1 cellular context compared by ENCODE assay signal in the genomic region with DNA sequence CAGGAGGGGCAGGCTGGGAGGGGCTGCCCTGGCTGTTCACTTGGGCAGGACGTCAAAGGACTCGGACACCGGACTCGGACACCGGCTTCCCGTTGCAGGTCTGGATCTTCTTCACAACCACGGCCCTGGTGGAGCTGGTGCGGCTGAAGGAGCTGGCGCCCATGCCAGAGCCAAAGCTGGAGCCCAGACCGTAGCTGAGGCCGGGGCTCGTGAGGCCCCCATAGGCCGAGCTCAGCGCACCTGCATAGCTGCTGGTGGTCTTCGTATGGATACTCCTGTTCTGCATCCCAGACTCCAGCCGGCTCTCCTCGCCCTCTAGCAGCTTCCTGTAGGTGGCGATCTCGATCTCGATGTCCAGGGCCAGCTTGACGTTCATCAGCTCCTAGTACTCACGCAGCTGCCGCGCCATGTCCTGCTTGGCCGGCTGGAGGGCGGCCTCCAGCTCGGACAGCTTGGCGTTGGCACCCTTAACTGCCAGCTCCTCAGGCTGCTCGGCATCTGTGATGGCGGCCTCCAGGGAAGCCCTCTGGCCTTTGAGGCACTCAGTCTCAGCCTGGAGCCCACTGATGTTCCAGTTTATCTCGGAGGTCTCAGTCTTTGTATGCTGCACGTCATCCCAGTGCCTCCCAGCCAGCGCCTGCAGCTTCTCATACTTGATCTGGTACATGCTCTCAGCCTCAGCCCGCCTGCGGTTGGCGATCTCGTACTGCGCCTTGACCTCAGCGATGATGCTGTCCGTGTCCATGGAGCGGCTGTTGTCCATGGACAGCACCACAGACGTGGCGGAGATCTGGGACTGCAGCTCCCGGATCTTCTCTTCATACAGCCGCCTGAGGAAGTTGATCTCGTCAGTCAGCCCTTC.
TF ChIP-seq lines count a peak whose summit lies in the region.

No MANE protein-coding gene starts in this region.

TF ChIP-seq in A549, 52 proteins besides CTCF, POLR2A, EP300 and RAD21:
- TF ChIP-seq RFX5 (IDR thresholded peaks at IDR 0.05) (no peak), HEYL (CRISPR knock-in tag; IDR thresholded peaks at IDR 0.05) (no peak), MAFK (IDR thresholded peaks at IDR 0.05; ENCODE audit: partially characterized antibody) (no peak), FOSB (CRISPR knock-in tag; IDR thresholded peaks at IDR 0.05) (no peak), ZC3H11A (IDR thresholded peaks at IDR 0.05) (no peak), CHD2 (IDR thresholded peaks at IDR 0.05; ENCODE audit: low read length, partially characterized antibody) (no peak), KDM1A (IDR thresholded peaks at IDR 0.05; ENCODE audit: low read depth) (no peak), NPAS2 (CRISPR knock-in tag; IDR thresholded peaks at IDR 0.05; ENCODE audit: borderline replicate concordance) (no peak)
- TF ChIP-seq, protein P1, sequence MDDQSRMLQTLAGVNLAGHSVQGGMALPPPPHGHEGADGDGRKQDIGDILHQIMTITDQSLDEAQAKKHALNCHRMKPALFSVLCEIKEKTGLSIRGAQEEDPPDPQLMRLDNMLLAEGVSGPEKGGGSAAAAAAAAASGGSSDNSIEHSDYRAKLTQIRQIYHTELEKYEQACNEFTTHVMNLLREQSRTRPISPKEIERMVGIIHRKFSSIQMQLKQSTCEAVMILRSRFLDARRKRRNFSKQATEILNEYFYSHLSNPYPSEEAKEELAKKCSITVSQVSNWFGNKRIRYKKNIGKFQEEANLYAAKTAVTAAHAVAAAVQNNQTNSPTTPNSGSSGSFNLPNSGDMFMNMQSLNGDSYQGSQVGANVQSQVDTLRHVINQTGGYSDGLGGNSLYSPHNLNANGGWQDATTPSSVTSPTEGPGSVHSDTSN (IDR thresholded peaks at IDR 0.05), result no peak
